Comparison of ENCODE assay signal across 18 cellular contexts in genomic region chr2:128264881-128265607, GRCh38. TPM values are rescaled to one million over a fixed set of nuclear protein-coding genes. Genes with fewer than 3 reads are reported as not detected.
DNase-seq lines count a peak whose midpoint lies in the region; FAIRE-seq and TF ChIP-seq lines count a peak whose summit lies in the region.
"Had no signal": no experiment of that assay in that cellular context is flagged by ENCODE, and none has a peak within 500 bp of the region (broad histone marks: within the 10 kb centered on the region; RNA-seq: fewer than 3 reads in every experiment).

No MANE protein-coding gene starts in this region.

- peaks cover 17% of the 10 kb centered on the region for H3K36me3 Mint-ChIP-seq in endodermal cell (ENCODE audit: low read depth)
- H3K36me3 Mint-ChIP-seq in activated T-helper 2 cell treated with anti-CD3 and anti-CD28 coated beads, Interferon-gamma antibody, Interleukin-2, Interleukin-4, amounts not matched to agents 10 μg/mL and 5 μg/mL and 100 μg/mL, durations not matched to agents 14 hours and 24 hours and 36 hours (ENCODE audit: low read depth), result no peaks in the 10 kb centered on the region
- H3K36me3 Mint-ChIP-seq: CD4-positive, alpha-beta memory T cell; IgD-negative memory B cell had no signal

- no peaks in the 10 kb centered on the region for H3K27me3 ChIP-seq in endodermal cell (ENCODE audit: control insufficient read depth, insufficient read depth, low read length, poor library complexity, severe bottlenecking)
- no peaks in the 10 kb centered on the region for H3K27me3 ChIP-seq in small intestine (ENCODE audit: control insufficient read depth in 2 of 2, insufficient read depth in 2 of 2, low read length in 2 of 2)

- peaks cover 5% of the 10 kb centered on the region for H3K9me3 Mint-ChIP-seq in endodermal cell
- no peaks in the 10 kb centered on the region for H3K9me3 Mint-ChIP-seq in activated T-helper 2 cell treated with anti-CD3 and anti-CD28 coated beads, Interferon-gamma antibody, Interleukin-2, Interleukin-4, amounts not matched to agents 10 μg/mL and 5 μg/mL and 100 μg/mL, durations not matched to agents 14 hours and 24 hours and 36 hours
- H3K9me3 Mint-ChIP-seq: CD4-positive, alpha-beta memory T cell; IgD-negative memory B cell had no signal

- intact Hi-C loops in activated T-helper 2 cell treated with anti-CD3 and anti-CD28 coated beads, Interferon-gamma antibody, Interleukin-2, Interleukin-4, amounts not matched to agents 10 μg/mL and 5 μg/mL and 100 μg/mL, durations not matched to agents 14 hours and 24 hours and 36 hours (cut with micrococcal nuclease), result no loop called here

- H3K27ac ChIP-seq in endodermal cell (ENCODE audit: low read depth, low read length) (no peak overlapping the region), small intestine (ENCODE audit: low read depth in 1 of 2, low read length in 1 of 2) (peak overlapping the region in 1 of 2 donors; percentile 28)

- no peak overlapping the region for H3K27ac Mint-ChIP-seq in endodermal cell
- H3K27ac Mint-ChIP-seq in activated T-helper 2 cell treated with anti-CD3 and anti-CD28 coated beads, Interferon-gamma antibody, Interleukin-2, Interleukin-4, amounts not matched to agents 10 μg/mL and 5 μg/mL and 100 μg/mL, durations not matched to agents 14 hours and 24 hours and 36 hours, result no peak overlapping the region

- H3K9me3 ChIP-seq in endodermal cell (ENCODE audit: control insufficient read depth, low read length) (no peaks in the 10 kb centered on the region), small intestine (ENCODE audit: control insufficient read depth, low read depth) (no peaks in the 10 kb centered on the region)

- H3K4me3 Mint-ChIP-seq in endodermal cell, result no peak overlapping the region
- H3K4me3 Mint-ChIP-seq in activated T-helper 2 cell treated with anti-CD3 and anti-CD28 coated beads, Interferon-gamma antibody, Interleukin-2, Interleukin-4, amounts not matched to agents 10 μg/mL and 5 μg/mL and 100 μg/mL, durations not matched to agents 14 hours and 24 hours and 36 hours (ENCODE audit: low read depth), result no peak overlapping the region
- H3K4me3 Mint-ChIP-seq: CD4-positive, alpha-beta memory T cell; IgD-negative memory B cell had no signal

- peak; percentile 52 for DNase-seq in activated effector memory CD4-positive, alpha-beta T cell treated with anti-CD3 and anti-CD28 coated beads, Interleukin-2, amount 50 U/mL, for 16 hours
- no peak for DNase-seq in activated effector memory CD4-positive, alpha-beta T cell treated with Interleukin-2 at 50 U/mL for 16 hours
- DNase-seq in GM19239 (ENCODE audit: insufficient read length, low spot score) (no peak), endodermal cell (peak; percentile 25), small intestine (peak; percentile 8), COR-L47 (lab: John Stamatoyannopoulos, UW) (no peak)
- no peak for DNase-seq in activated T-helper 2 cell treated with anti-CD3 and anti-CD28 coated beads, Interferon-gamma antibody, Interleukin-2, Interleukin-4, amounts not matched to agents 10 μg/mL and 5 μg/mL and 100 μg/mL, durations not matched to agents 14 hours and 24 hours and 36 hours (ENCODE audit: low spot score)
- DNase-seq: CD4-positive, alpha-beta memory T cell; GOT3; Karpas-422; MV-4-11; NCI-H1105 treated with DMSO at 0.1 percent for 48 hours; NCI-H2029 treated with DMSO at 0.1 percent for 48 hours; NCI-H226; NCI-H524; NCI-H774 had no signal

- H3K9ac ChIP-seq in endodermal cell (ENCODE audit: extremely low read depth, low read length, poor library complexity, severe bottlenecking), result no peak overlapping the region

- no peak for TF ChIP-seq CTCF in endodermal cell (conservative IDR thresholded peaks at IDR 0.05)

- H3K36me3 ChIP-seq in endodermal cell (ENCODE audit: control insufficient read depth, insufficient read depth, low read length) (peaks cover 14% of the 10 kb centered on the region), small intestine (ENCODE audit: control insufficient read depth in 2 of 2, insufficient read depth in 2 of 2, low read length in 2 of 2) (no peaks in the 10 kb centered on the region)

- H3K4me1 ChIP-seq in endodermal cell (ENCODE audit: control insufficient read depth, insufficient read depth, low read length) (peaks cover 15% of the 10 kb centered on the region), small intestine (ENCODE audit: control insufficient read depth in 2 of 2, insufficient read depth in 1 of 2, low read depth in 1 of 2, low read length in 1 of 2) (peaks cover 0 to 2% of the 10 kb centered on the region in 2 donors)

- H3K4me3 ChIP-seq in endodermal cell (ENCODE audit: low read length) (no peak overlapping the region), small intestine (ENCODE audit: low read depth in 1 of 2, low read length in 2 of 2) (no peak overlapping the region)

- peak; percentile 63 for FAIRE-seq in GM19239 (lab: Jason Lieb, UNC)
- no peak for FAIRE-seq in small intestine (lab: Jason Lieb, UNC)
- FAIRE-seq: GM12892 had no signal

- peaks cover 17% of the 10 kb centered on the region for H3K4me1 Mint-ChIP-seq in endodermal cell
- H3K4me1 Mint-ChIP-seq in activated T-helper 2 cell treated with anti-CD3 and anti-CD28 coated beads, Interferon-gamma antibody, Interleukin-2, Interleukin-4, amounts not matched to agents 10 μg/mL and 5 μg/mL and 100 μg/mL, durations not matched to agents 14 hours and 24 hours and 36 hours (ENCODE audit: low read depth), result no peaks in the 10 kb centered on the region

- 96 to 97% methylated on average over 9 to 12 of the region's 12 CpGs for WGBS in endodermal cell (ENCODE audit: insufficient coverage in 1 of 2, insufficient read length in 1 of 2), 2 experiments
- WGBS in small intestine, 3 donors, result 58 to 65% (median 61%) methylated on average over 12 of the region's 12 CpGs

- H3K27me3 Mint-ChIP-seq in endodermal cell (ENCODE audit: insufficient read depth), result no peaks in the 10 kb centered on the region
- no peaks in the 10 kb centered on the region for H3K27me3 Mint-ChIP-seq in activated T-helper 2 cell treated with anti-CD3 and anti-CD28 coated beads, Interferon-gamma antibody, Interleukin-2, Interleukin-4, amounts not matched to agents 10 μg/mL and 5 μg/mL and 100 μg/mL, durations not matched to agents 14 hours and 24 hours and 36 hours (ENCODE audit: low read depth)
- H3K27me3 Mint-ChIP-seq: CD4-positive, alpha-beta memory T cell; IgD-negative memory B cell had no signal

RNA-seq across cellular contexts. Expression of gene HS6ST1, which starts 53.6 kb away (rescaled TPM):
- 100 to 1,000 TPM in 1 of 2 donors, 10 to 100 TPM in 1; 93.0 to 106 TPM for total RNA-seq in endodermal cell
- polyA plus RNA-seq in endodermal cell (2013, experiment 1 of 2), result 81.5 TPM
- polyA plus RNA-seq in endodermal cell (2013, experiment 2 of 2), result 79.0 TPM
- 10 to 100 TPM in 1 of 3 donors, 1 to 10 TPM in 2; 4.0 to 20.7 (median 6.5) TPM for polyA plus RNA-seq in small intestine
- total RNA-seq in activated T-helper 2 cell treated with anti-CD3 and anti-CD28 coated beads, Interferon-gamma antibody, Interleukin-2, Interleukin-4, amounts not matched to agents 10 μg/mL and 5 μg/mL and 100 μg/mL, durations not matched to agents 14 hours and 24 hours and 36 hours, result 17.6 and 17.7 TPM in 2 replicates

Comparison
In these comparisons a context has a peak if more than half of its experiments do, and no peak if none do; other contexts are left out.
1. DNase-seq: peak in activated effector memory CD4-positive, alpha-beta T cell treated with anti-CD3 and anti-CD28 coated beads, Interleukin-2, amount 50 U/mL, for 16 hours (single experiment), endodermal cell (single experiment) and small intestine (single experiment); none in activated effector memory CD4-positive, alpha-beta T cell treated with Interleukin-2 at 50 U/mL for 16 hours (single experiment), GM19239 (single experiment), COR-L47 (single experiment) and activated T-helper 2 cell treated with anti-CD3 and anti-CD28 coated beads, Interferon-gamma antibody, Interleukin-2, Interleukin-4, amounts not matched to agents 10 μg/mL and 5 μg/mL and 100 μg/mL, durations not matched to agents 14 hours and 24 hours and 36 hours (single experiment).